ENCODE assay signal across 8 cellular contexts in genomic region chr1:246450485-246451251, GRCh38. TPM values are rescaled to one million over a fixed set of nuclear protein-coding genes. Genes with fewer than 3 reads are reported as not detected.
DNase-seq lines count a peak whose midpoint lies in the region; FAIRE-seq and TF ChIP-seq lines count a peak whose summit lies in the region.

No MANE protein-coding gene starts in this region.

- H3K27ac ChIP-seq in VCaP (peak overlapping the region; percentile 54; the same call in 1 of the 2 replicates), tibial artery (no peak overlapping the region)

- no peaks in the 10 kb centered on the region for H3K36me3 ChIP-seq in tibial artery

- peaks cover 0 to 15% (median 0%) of the 10 kb centered on the region in 4 donors for H3K4me1 ChIP-seq in tibial artery

- TF ChIP-seq POLR2A in GM12892 (IDR thresholded peaks at IDR 0.05; ENCODE audit: low read depth, low read length) = no peak

- DNase-seq in AG04449 (ENCODE audit: low read depth, low spot score) (no peak), GM12892 (ENCODE audit: insufficient read length) (no peak), NCI-H1694 (lab: John Stamatoyannopoulos, UW) (peak; percentile 74), iPS-NIHi7 (ENCODE audit: extremely low spot score) (peak; percentile 26), tibial artery (no peak), activated gamma-delta T cell treated with Interleukin-2 at 50 U/mL for 16 hours (no peak)
- no peak for DNase-seq in activated T-cell treated with anti-CD3 and anti-CD28 coated beads, Interleukin-2, amount 50 U/mL, for 1 hour

- peak; percentile 31 for TF ChIP-seq CTCF in AG04449 (IDR thresholded peaks at IDR 0.05; ENCODE audit: insufficient read depth, low read length, missing control alignments)
- TF ChIP-seq CTCF in VCaP (conservative IDR thresholded peaks at IDR 0.05) = peak; percentile 88
- peak; percentile 40 to 48 for TF ChIP-seq CTCF in tibial artery (IDR thresholded peaks at IDR 0.05)

- no peaks in the 10 kb centered on the region for H3K27me3 ChIP-seq in tibial artery

- intact Hi-C loops in tibial artery (cut with DNase I; ENCODE audit: low total_unique reads) = no loop called here

- POLR2A ChIA-PET in AG04449 (lab: Yijun Ruan, JAX) = no interaction called here

- H3K4me3 ChIP-seq in AG04449 (ENCODE audit: low read depth, low read length) = no peak overlapping the region
- no peak overlapping the region for H3K4me3 ChIP-seq in tibial artery

- peak; percentile 5 for FAIRE-seq in GM12892 (lab: Jason Lieb, UNC)

- CTCF ChIA-PET in AG04449 (lab: Yijun Ruan, JAX) = interaction anchor here (0.7 to 5.4 kb wide), 21 partner anchors 8 to 1358 kb away, joined by 3 to 44 read pairs (median 4); no protein-coding TSS in a partner anchor

- H3K9me3 ChIP-seq in tibial artery = no peaks in the 10 kb centered on the region

RNA-seq across cellular contexts. Expression of gene SMYD3, which starts 56.4 kb away (rescaled TPM):
- polyA plus RNA-seq in GM12892 (2012; ENCODE audit: missing spikeins) = 30.2 TPM

Comparison
In these comparisons a context has a peak if more than half of its experiments do, and no peak if none do; other contexts are left out.
1. DNase-seq: peak in NCI-H1694 (single experiment) and iPS-NIHi7 (single experiment); none in AG04449 (single experiment), GM12892 (single experiment), tibial artery (0 of 2), activated T-cell treated with anti-CD3 and anti-CD28 coated beads, Interleukin-2, amount 50 U/mL, for 1 hour (single experiment) and activated gamma-delta T cell treated with Interleukin-2 at 50 U/mL for 16 hours (single experiment).
2. CTCF ChIP-seq: peak in every context shown above with its lines; median percentile 88 in VCaP; 44 in tibial artery; 31 in AG04449.